ENCODE assay signal across 35 cellular contexts in genomic region chr2:31476511-31477171, GRCh38.
DNase-seq lines count a peak whose midpoint lies in the region; TF ChIP-seq lines count a peak whose summit lies in the region.
"Had no signal": no experiment of that assay in that cellular context is flagged by ENCODE, and none has a peak within 500 bp of the region (broad histone marks: within the 10 kb centered on the region; RNA-seq: fewer than 3 reads in every experiment).

No MANE protein-coding gene starts in this region.

- no peak overlapping the region for H3K4me3 ChIP-seq in AG09309 (ENCODE audit: control insufficient read depth, low read depth, low read length)
- no peak overlapping the region for H3K4me3 ChIP-seq in fibroblast of lung (replicated peaks in 1 of 4; ENCODE audit: control extremely low read depth in 1 of 4, insufficient read depth in 1 of 4, low read depth in 3 of 4, low read length in 4 of 4)
- no peak overlapping the region for H3K4me3 ChIP-seq in osteoblast (ENCODE audit: insufficient read depth, low read length)
- H3K4me3 ChIP-seq: dorsolateral prefrontal cortex, esophagus squamous epithelium, GM23338, left ventricle myocardium inferior, stomach, tibial nerve had no signal

- H3K36me3 ChIP-seq in fibroblast of lung (ENCODE audit: control insufficient read depth, insufficient read depth, low read length): no peaks in the 10 kb centered on the region
- H3K36me3 ChIP-seq in osteoblast (ENCODE audit: insufficient read depth, low read length): no peaks in the 10 kb centered on the region
- H3K36me3 ChIP-seq: esophagus squamous epithelium, left ventricle myocardium inferior, stomach, tibial nerve had no signal

- H3K9me3 ChIP-seq in fibroblast of lung (ENCODE audit: control insufficient read depth, insufficient read depth, low read depth, low read length) (no peaks in the 10 kb centered on the region), osteoblast (ENCODE audit: low read depth, low read length) (no peaks in the 10 kb centered on the region)
- H3K9me3 ChIP-seq: Caco-2, esophagus squamous epithelium, left ventricle myocardium inferior, stomach, tibial nerve had no signal

- BruUV-seq in MCF 10A (replicated peaks; lab: Mats Ljungman, UMichigan): no TSS peak

- DNase-seq in AG09309 (ENCODE audit: low read depth): peak; percentile 23
- peak; percentile 36 for DNase-seq in HFFc6
- peak; percentile 8 to 27 for DNase-seq in fibroblast of lung (ENCODE audit: low read depth in 2 of 2)
- DNase-seq in osteoblast (ENCODE audit: insufficient read length, low spot score, missing footprints): no peak
- DNase-seq in middle frontal gyrus (ENCODE audit: extremely low spot score, low spot score): no peak
- no peak for DNase-seq in hypothalamus (lab: John Stamatoyannopoulos, UW)
- no peak for DNase-seq in MCF 10A (ENCODE audit: unreplicated experiment)
- no peak for DNase-seq in stimulated activated CD4-positive, alpha-beta T cell treated with anti-CD3 and anti-CD28 coated beads, Interleukin-12 subunit alpha, Interleukin-12 subunit beta, amount 100 ng/mL, for 4 hours
- DNase-seq: ACHN; activated CD4-positive, alpha-beta memory T cell treated with anti-CD3 and anti-CD28 coated beads for 36 hours; activated CD4-positive, alpha-beta T cell treated with anti-CD3 and anti-CD28 coated beads for 1 hour; activated naive CD4-positive, alpha-beta T cell; activated T-cell treated with anti-CD3 and anti-CD28 coated beads, Interleukin-2, amount 50 U/mL, for 72 hours; Caco-2; DMS79; dorsolateral prefrontal cortex; esophagus squamous epithelium; islet precursor cell; Kasumi-1; left ventricle myocardium inferior; mesendoderm; NCI-H146; NCI-H446; NCI-H748 treated with DMSO at 0.1 percent for 48 hours; posterior cingulate gyrus; right cardiac atrium; Right ventricle myocardium superior; stimulated activated CD4-positive, alpha-beta T cell treated with anti-CD3 and anti-CD28 coated beads, Interleukin-4, amount 100 ng/mL, for 1 hour; stomach had no signal

- no peak overlapping the region for H3K9ac ChIP-seq in fibroblast of lung (ENCODE audit: insufficient read depth, low read length)

- H3K4me1 Mint-ChIP-seq in HFFc6 (ENCODE audit: low read depth) (peaks cover 72% of the 10 kb centered on the region), MCF 10A (ENCODE audit: insufficient read depth, unreplicated experiment) (peaks cover 9% of the 10 kb centered on the region)
- H3K4me1 Mint-ChIP-seq: GM23338, neural crest cell had no signal

- H3K27me3 Mint-ChIP-seq in HFFc6 (ENCODE audit: insufficient read depth) (no peaks in the 10 kb centered on the region), MCF 10A (ENCODE audit: insufficient read depth, unreplicated experiment) (no peaks in the 10 kb centered on the region)

- H3K4me3 Mint-ChIP-seq in HFFc6 (peak overlapping the region; percentile 69), MCF 10A (ENCODE audit: unreplicated experiment) (no peak overlapping the region)
- H3K4me3 Mint-ChIP-seq: activated CD4-positive, alpha-beta memory T cell treated with anti-CD3 and anti-CD28 coated beads for 36 hours; activated T-cell treated with anti-CD3 and anti-CD28 coated beads, Interleukin-2, amount 50 U/mL, for 72 hours; GM23338; neural crest cell; T-helper 2 cell treated with Interferon-gamma antibody and Interleukin-4, amounts not matched to agents 5 μg/mL and 100 μg/mL, for 36 hours had no signal

- H3K27ac Mint-ChIP-seq in HFFc6 (peak overlapping the region; percentile 87), MCF 10A (ENCODE audit: low read depth, unreplicated experiment) (no peak overlapping the region)
- H3K27ac Mint-ChIP-seq: activated CD4-positive, alpha-beta memory T cell treated with anti-CD3 and anti-CD28 coated beads for 36 hours; activated T-cell treated with anti-CD3 and anti-CD28 coated beads, Interleukin-2, amount 50 U/mL, for 72 hours; GM23338; T-helper 2 cell treated with Interferon-gamma antibody and Interleukin-4, amounts not matched to agents 5 μg/mL and 100 μg/mL, for 36 hours had no signal

- CTCF ChIA-PET in MCF 10A (lab: Yijun Ruan, JAX): interaction anchor here (0.6 to 1.7 kb wide), 2 partner anchors 12 to 47 kb away, joined by 3 to 6 read pairs; no protein-coding TSS in a partner anchor

- TF ChIP-seq CTCF in AG09309 (IDR thresholded peaks at IDR 0.05; ENCODE audit: control insufficient read depth, insufficient read depth, low read depth, low read length, missing control alignments) (no peak), HFFc6 (IDR thresholded peaks at IDR 0.05) (no peak), fibroblast of lung (conservative IDR thresholded peaks at IDR 0.05 in 1 of 2, IDR thresholded peaks at IDR 0.05 in 1 of 2; ENCODE audit: low read depth in 1 of 2, low read length in 2 of 2) (no peak), osteoblast (IDR thresholded peaks at IDR 0.05; ENCODE audit: extremely low read depth, low read depth, low read length) (no peak), MCF 10A (IDR thresholded peaks at IDR 0.05; ENCODE audit: unreplicated experiment) (no peak)

- H3K27me3 ChIP-seq in fibroblast of lung (ENCODE audit: control insufficient read depth, insufficient read depth, low read length) (no peaks in the 10 kb centered on the region), osteoblast (ENCODE audit: insufficient read depth, low read length) (no peaks in the 10 kb centered on the region)
- H3K27me3 ChIP-seq: stomach, tibial nerve had no signal

- POLR2A ChIA-PET in MCF 10A (lab: Yijun Ruan, JAX): no interaction called here

- no peak overlapping the region for H3K4me2 ChIP-seq in fibroblast of lung (ENCODE audit: extremely low read depth, insufficient read depth, low read length)
- H3K4me2 ChIP-seq in osteoblast (ENCODE audit: insufficient read depth, low read length): peak overlapping the region; percentile 47
- H3K4me2 ChIP-seq: GM23338 had no signal

- intact Hi-C loops in MCF 10A (cut with micrococcal nuclease): no loop called here

- H2AFZ ChIP-seq in fibroblast of lung (ENCODE audit: low read length) (no peak overlapping the region), osteoblast (ENCODE audit: low read length) (no peak overlapping the region)
- H2AFZ ChIP-seq: GM23338 had no signal

- H4K20me1 ChIP-seq in fibroblast of lung (ENCODE audit: control insufficient read depth, extremely low read depth, insufficient read depth, low read length): no peaks in the 10 kb centered on the region
- no peaks in the 10 kb centered on the region for H4K20me1 ChIP-seq in osteoblast (ENCODE audit: insufficient read depth, low read length)

- H3K9me3 Mint-ChIP-seq in HFFc6 (no peaks in the 10 kb centered on the region), MCF 10A (ENCODE audit: unreplicated experiment) (peaks cover 12% of the 10 kb centered on the region)
- H3K9me3 Mint-ChIP-seq: activated CD4-positive, alpha-beta memory T cell treated with anti-CD3 and anti-CD28 coated beads for 36 hours; activated T-cell treated with anti-CD3 and anti-CD28 coated beads, Interleukin-2, amount 50 U/mL, for 72 hours; GM23338; T-helper 2 cell treated with Interferon-gamma antibody and Interleukin-4, amounts not matched to agents 5 μg/mL and 100 μg/mL, for 36 hours had no signal

- H3K4me1 ChIP-seq in fibroblast of lung (ENCODE audit: control insufficient read depth, extremely low read depth, insufficient read depth, low read length) (peaks cover 5% of the 10 kb centered on the region), osteoblast (ENCODE audit: insufficient read depth, low read length) (peaks cover 21% of the 10 kb centered on the region)
- H3K4me1 ChIP-seq: Caco-2, left ventricle myocardium inferior, stomach, tibial nerve had no signal

- H3K27ac ChIP-seq in fibroblast of lung (ENCODE audit: insufficient read depth, low read length) (peak overlapping the region; percentile 3), osteoblast (ENCODE audit: low read depth, low read length) (peak overlapping the region; percentile 10)
- H3K27ac ChIP-seq: C4-2B, dorsolateral prefrontal cortex, esophagus squamous epithelium, HL-60, left ventricle myocardium inferior, stomach, tibial nerve had no signal

- no peaks in the 10 kb centered on the region for H3K79me2 ChIP-seq in fibroblast of lung (ENCODE audit: control insufficient read depth, insufficient read depth, low read length)
- no peaks in the 10 kb centered on the region for H3K79me2 ChIP-seq in osteoblast (ENCODE audit: insufficient read depth, low read length)

- peaks cover 14% of the 10 kb centered on the region for H3K36me3 Mint-ChIP-seq in HFFc6 (ENCODE audit: low read depth)
- no peaks in the 10 kb centered on the region for H3K36me3 Mint-ChIP-seq in MCF 10A (ENCODE audit: insufficient read depth, unreplicated experiment)
- H3K36me3 Mint-ChIP-seq: activated CD4-positive, alpha-beta memory T cell treated with anti-CD3 and anti-CD28 coated beads for 36 hours had no signal

Comparison
In these comparisons a context has a peak if more than half of its experiments do, and no peak if none do; other contexts are left out.
1. DNase-seq: peak in AG09309 (single experiment), HFFc6 (single experiment) and fibroblast of lung (2 of 2); none in osteoblast (single experiment), middle frontal gyrus (single experiment), hypothalamus (0 of 51), MCF 10A (single experiment) and stimulated activated CD4-positive, alpha-beta T cell treated with anti-CD3 and anti-CD28 coated beads, Interleukin-12 subunit alpha, Interleukin-12 subunit beta, amount 100 ng/mL, for 4 hours (single experiment).